ENCODE assay signal across 8 cellular contexts in the genomic region with DNA sequence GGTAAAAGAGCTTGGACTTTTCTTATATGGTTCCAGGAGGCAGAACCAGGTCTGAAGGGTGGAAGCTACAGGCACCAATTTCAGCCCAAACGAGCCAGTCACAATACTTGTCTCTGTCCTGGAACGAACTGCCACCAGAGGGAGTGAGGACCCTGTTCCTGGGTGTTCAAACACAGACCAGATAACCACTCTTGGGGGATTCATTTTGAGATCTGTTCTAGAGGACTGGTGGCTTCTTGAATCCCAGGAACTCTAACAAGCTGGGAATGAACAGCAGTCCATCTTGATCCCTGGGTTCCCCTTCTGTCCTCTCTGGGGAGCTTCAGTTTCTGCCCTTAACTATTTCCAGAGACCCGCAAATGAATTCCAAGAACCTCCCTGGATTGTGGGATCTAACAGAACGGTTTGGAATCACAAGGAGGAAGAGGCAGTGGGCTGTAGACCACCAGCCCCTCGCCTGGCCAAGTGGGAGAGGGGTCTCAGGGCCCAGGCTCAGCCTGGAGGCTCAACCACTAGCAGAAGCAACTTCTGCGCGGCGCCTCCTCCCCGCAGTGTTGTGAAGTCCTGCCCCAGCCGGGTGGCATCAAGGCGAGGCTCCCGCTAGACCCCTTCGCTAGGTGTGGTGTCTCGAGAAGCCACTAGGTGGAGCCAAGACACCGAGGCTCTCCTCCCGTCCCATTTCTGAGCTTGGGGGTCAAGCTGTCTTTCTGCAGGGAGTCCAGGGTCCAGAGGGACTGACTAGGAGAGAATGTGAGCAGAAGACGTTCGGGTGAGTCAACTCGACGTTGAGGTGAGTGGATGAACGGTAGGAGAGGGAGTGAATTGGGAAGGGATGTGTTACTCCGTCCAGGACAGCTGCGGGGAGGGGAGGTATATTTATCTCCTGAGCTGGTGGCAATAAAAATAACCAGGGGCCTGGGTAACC. TPM values are rescaled to one million over a fixed set of nuclear protein-coding genes. Genes with fewer than 3 reads are reported as not detected.
DNase-seq lines count a peak whose midpoint lies in the region; ATAC-seq, FAIRE-seq and TF ChIP-seq lines count a peak whose summit lies in the region.

No MANE protein-coding gene starts in this region.

- H3K27me3 ChIP-seq in bronchial epithelial cell (ENCODE audit: control insufficient read depth, insufficient read depth, low read length) (no peaks in the 10 kb centered on the region), keratinocyte (ENCODE audit: control insufficient read depth, extremely low read depth, insufficient read depth, low read length) (no peaks in the 10 kb centered on the region)

- DNase-seq in DMS 273 treated with DMSO at 0.1 percent for 48 hours (lab: John Stamatoyannopoulos, UW) (peak; percentile 62), NCI-H345 treated with DMSO at 0.1 percent for 48 hours (lab: John Stamatoyannopoulos, UW; ENCODE audit: unreplicated experiment) (peak; percentile 79), bronchial epithelial cell (ENCODE audit: low read depth) (peak; percentile 80), keratinocyte (ENCODE audit: low read depth, low spot score) (peak; percentile 48)
- peak; percentile 38 to 62 (median 48) for DNase-seq in activated CD4-positive, CD25-positive, alpha-beta regulatory T cell (lab: John Stamatoyannopoulos, UW)
- peak; percentile 38 to 62 (median 62) for DNase-seq in stimulated activated CD4-positive, alpha-beta T cell treated with anti-CD3 and anti-CD28 coated beads, Interleukin-1b, Interleukin-23, amount 100 ng/mL, for 24 hours (ENCODE audit: low read depth in 4 of 4, low spot score in 1 of 4)

- H3K27ac ChIP-seq in keratinocyte (ENCODE audit: control insufficient read depth, insufficient read depth, low read length), result no peak overlapping the region

- no peaks in the 10 kb centered on the region for H3K36me3 ChIP-seq in bronchial epithelial cell (ENCODE audit: control insufficient read depth, insufficient read depth, low read length)
- H3K36me3 ChIP-seq in keratinocyte (ENCODE audit: control insufficient read depth in 2 of 2, extremely low read depth in 1 of 2, insufficient read depth in 2 of 2, low read length in 2 of 2), result no peaks in the 10 kb centered on the region

- H3K9me3 ChIP-seq in keratinocyte (ENCODE audit: control insufficient read depth, low read depth, low read length), result no peaks in the 10 kb centered on the region

- H3K4me1 ChIP-seq in keratinocyte (ENCODE audit: control insufficient read depth, extremely low read depth, insufficient read depth, low read length), result peaks cover 53% of the 10 kb centered on the region

- no peak overlapping the region for H3K9ac ChIP-seq in keratinocyte (ENCODE audit: control insufficient read depth, extremely low read depth, insufficient read depth, low read length)

- H4K20me1 ChIP-seq in keratinocyte (ENCODE audit: control insufficient read depth, extremely low read depth, insufficient read depth, low read length), result no peaks in the 10 kb centered on the region

- peak; percentile 86 for ATAC-seq in HG02798 (IDR thresholded peaks at IDR 0.05; ENCODE audit: poor library complexity, unreplicated experiment)
- no peak for ATAC-seq in HG02759 (IDR thresholded peaks at IDR 0.05; ENCODE audit: unreplicated experiment)

- peak; percentile 98 for TF ChIP-seq CTCF in bronchial epithelial cell (IDR thresholded peaks at IDR 0.05; ENCODE audit: insufficient read depth, low read length, severe bottlenecking)
- peak; percentile 83 to 97 (median 90) for TF ChIP-seq CTCF in keratinocyte (optimal IDR thresholded peaks at IDR 0.05 in 1 of 3, IDR thresholded peaks at IDR 0.05 in 1 of 3, conservative IDR thresholded peaks at IDR 0.05 in 1 of 3; ENCODE audit: extremely low read depth in 1 of 3, insufficient read depth in 2 of 3, low read length in 3 of 3)

- peak overlapping the region; percentile 34 for H3K4me2 ChIP-seq in keratinocyte (ENCODE audit: control insufficient read depth, extremely low read depth, insufficient read depth, low read depth, low read length)

- FAIRE-seq in bronchial epithelial cell (lab: Jason Lieb, UNC) (no peak), keratinocyte (lab: Jason Lieb, UNC) (peak; percentile 32)

- H2AFZ ChIP-seq in keratinocyte (ENCODE audit: control insufficient read depth, low read length), result peak overlapping the region; percentile 6

- H3K9me1 ChIP-seq in keratinocyte (ENCODE audit: control insufficient read depth, extremely low read depth, insufficient read depth, low read length), result no peaks in the 10 kb centered on the region

- peak overlapping the region; percentile 1 for H3K4me3 ChIP-seq in bronchial epithelial cell (ENCODE audit: low read depth, low read length)
- H3K4me3 ChIP-seq in keratinocyte (ENCODE audit: control insufficient read depth in 2 of 3, extremely low read depth in 1 of 3, insufficient read depth in 2 of 3, low read depth in 1 of 3, low read length in 3 of 3), result no peak overlapping the region

- no peaks in the 10 kb centered on the region for H3K79me2 ChIP-seq in keratinocyte (ENCODE audit: control insufficient read depth, insufficient read depth, low read length)

- dilution Hi-C loops in keratinocyte (cut with MboI; ENCODE audit: extremely low pct_ligation_motif_present, low sequenced_read_pairs), result no loop called here

RNA-seq across cellular contexts. Expression of a gene that starts 12.1 kb away (rescaled TPM):
- total RNA-seq in bronchial epithelial cell, result under 0.01 TPM in 1 of 2 replicates, not detected in the other
- polyA plus RNA-seq in keratinocyte, result 0.01 TPM in 2 of 3 replicates, not detected in the other
- 0.26 TPM for polyA plus RNA-seq in keratinocyte (2011; ENCODE audit: low read depth)
- polyA plus RNA-seq in keratinocyte (2011; cell fraction: cytosol; rRNA removed), result 0.03 TPM in 1 of 2 replicates, not detected in the other
- polyA plus RNA-seq in keratinocyte (2011; cell fraction: nucleus; rRNA removed), result 0.03 TPM in 2 replicates
- polyA plus RNA-seq in keratinocyte (2012; ENCODE audit: low replicate concordance), result 0.11 and 0.17 TPM in 2 replicates
- 0.20 TPM in 1 of 3 replicates, not detected in the others for polyA minus RNA-seq in keratinocyte
- not detected for polyA minus RNA-seq in keratinocyte (2011; cell fraction: cytosol; rRNA and poly(A)+ RNA removed)
- polyA minus RNA-seq in keratinocyte (2011; cell fraction: nucleus; rRNA and poly(A)+ RNA removed), result not detected in 2 replicates

RNA-seq across cellular contexts. Expression of a gene that starts 16.1 kb away (rescaled TPM):
- 5.3 and 112 TPM in 2 replicates for total RNA-seq in bronchial epithelial cell
- 6.5 to 12.7 TPM (median 8.4 TPM) in 3 replicates for polyA plus RNA-seq in keratinocyte
- 187 TPM for polyA plus RNA-seq in keratinocyte (2011; ENCODE audit: low read depth)
- polyA plus RNA-seq in keratinocyte (2011; cell fraction: cytosol; rRNA removed), result 13.3 and 19.3 TPM in 2 replicates
- polyA plus RNA-seq in keratinocyte (2011; cell fraction: nucleus; rRNA removed), result 17.4 and 17.6 TPM in 2 replicates
- 13.0 and 332 TPM in 2 replicates for polyA plus RNA-seq in keratinocyte (2012; ENCODE audit: low replicate concordance)
- 1.8 to 4.4 TPM (median 2.8 TPM) in 3 replicates for polyA minus RNA-seq in keratinocyte
- 10.4 TPM for polyA minus RNA-seq in keratinocyte (2011; cell fraction: cytosol; rRNA and poly(A)+ RNA removed)
- 1.1 and 1.5 TPM in 2 replicates for polyA minus RNA-seq in keratinocyte (2011; cell fraction: nucleus; rRNA and poly(A)+ RNA removed)

RNA-seq across cellular contexts. Expression of a gene that starts 39.0 kb away (rescaled TPM):
- total RNA-seq in bronchial epithelial cell, result 14.7 and 20.2 TPM in 2 replicates
- polyA plus RNA-seq in keratinocyte, result 6.0 to 10.7 TPM (median 6.3 TPM) in 3 replicates
- 29.2 TPM for polyA plus RNA-seq in keratinocyte (2011; ENCODE audit: low read depth)
- 3.5 and 4.8 TPM in 2 replicates for polyA plus RNA-seq in keratinocyte (2011; cell fraction: cytosol; rRNA removed)
- polyA plus RNA-seq in keratinocyte (2011; cell fraction: nucleus; rRNA removed), result 18.7 and 19.7 TPM in 2 replicates
- polyA plus RNA-seq in keratinocyte (2012; ENCODE audit: low replicate concordance), result 10.8 and 31.9 TPM in 2 replicates
- polyA minus RNA-seq in keratinocyte, result 4.8 to 11.0 TPM (median 7.8 TPM) in 3 replicates
- polyA minus RNA-seq in keratinocyte (2011; cell fraction: cytosol; rRNA and poly(A)+ RNA removed), result 8.4 TPM
- polyA minus RNA-seq in keratinocyte (2011; cell fraction: nucleus; rRNA and poly(A)+ RNA removed), result 7.8 and 10.3 TPM in 2 replicates

RNA-seq across cellular contexts. Expression of a gene that starts 39.3 kb away (rescaled TPM):
- total RNA-seq in bronchial epithelial cell, result 7.9 and 10.6 TPM in 2 replicates
- polyA plus RNA-seq in keratinocyte, result 48.1 to 56.6 TPM (median 48.6 TPM) in 3 replicates
- 19.9 TPM for polyA plus RNA-seq in keratinocyte (2011; ENCODE audit: low read depth)
- 44.2 and 61.0 TPM in 2 replicates for polyA plus RNA-seq in keratinocyte (2011; cell fraction: cytosol; rRNA removed)
- polyA plus RNA-seq in keratinocyte (2011; cell fraction: nucleus; rRNA removed), result 44.3 and 44.4 TPM in 2 replicates
- 20.2 and 33.8 TPM in 2 replicates for polyA plus RNA-seq in keratinocyte (2012; ENCODE audit: low replicate concordance)
- 47.8 to 55.4 TPM (median 54.2 TPM) in 3 replicates for polyA minus RNA-seq in keratinocyte
- polyA minus RNA-seq in keratinocyte (2011; cell fraction: cytosol; rRNA and poly(A)+ RNA removed), result 25.9 TPM
- polyA minus RNA-seq in keratinocyte (2011; cell fraction: nucleus; rRNA and poly(A)+ RNA removed), result 18.7 and 32.7 TPM in 2 replicates

RNA-seq across cellular contexts. Expression of a gene that starts 47.4 kb away (rescaled TPM):
- total RNA-seq in bronchial epithelial cell, result not detected in 2 replicates
- not detected in 3 replicates for polyA plus RNA-seq in keratinocyte
- not detected for polyA plus RNA-seq in keratinocyte (2011; ENCODE audit: low read depth)
- 0.04 TPM in 1 of 2 replicates, not detected in the other for polyA plus RNA-seq in keratinocyte (2011; cell fraction: cytosol; rRNA removed)
- not detected in 2 replicates for polyA plus RNA-seq in keratinocyte (2011; cell fraction: nucleus; rRNA removed)
- polyA plus RNA-seq in keratinocyte (2012; ENCODE audit: low replicate concordance), result not detected in 2 replicates
- not detected in 3 replicates for polyA minus RNA-seq in keratinocyte
- polyA minus RNA-seq in keratinocyte (2011; cell fraction: cytosol; rRNA and poly(A)+ RNA removed), result not detected
- polyA minus RNA-seq in keratinocyte (2011; cell fraction: nucleus; rRNA and poly(A)+ RNA removed), result not detected in 2 replicates
